In genomic region chr14:92748259-92749016, GRCh38 we compare ENCODE assay signal across 8 cellular contexts.
DNase-seq lines count a peak whose midpoint lies in the region; FAIRE-seq and TF ChIP-seq lines count a peak whose summit lies in the region.

Gene LGMN (minus strand): TSS chr14:92748627. CDS start chr14:92732786, 15,841 bp downstream.

- no peaks in the 10 kb centered on the region for H3K9me3 Mint-ChIP-seq in nephron

- DNase-seq in COLO829 (ENCODE audit: low spot score), result peak; percentile 93
- DNase-seq in GM20000 (ENCODE audit: low spot score), result peak; percentile 89
- DNase-seq in HTR-8/SVneo (ENCODE audit: insufficient read length, low spot score), result peak; percentile 97
- peak; percentile 93 for DNase-seq in RKO (ENCODE audit: low spot score)
- DNase-seq in activated gamma-delta T cell treated with anti-CD3 and anti-CD28 coated beads, Interleukin-2, amount 50 U/mL, for 16 hours (ENCODE audit: low read depth), result peak; percentile 57
- peak; percentile 82 for DNase-seq in fibroblast of the conjunctiva (ENCODE audit: low read depth)
- DNase-seq in stimulated activated naive CD4-positive, alpha-beta T cell treated with Interleukin-2 at 50 U/mL for 16 hours (lab: John Stamatoyannopoulos, UW), result peak; percentile 78

- no peak for TF ChIP-seq CTCF in GM20000 (IDR thresholded peaks at IDR 0.05; ENCODE audit: extremely low read depth, missing control alignments)
- no peak for TF ChIP-seq CTCF in nephron (IDR thresholded peaks at IDR 0.05; ENCODE audit: unreplicated experiment in 3 of 3)

- peak; percentile 97 for FAIRE-seq in HTR-8/SVneo (lab: Jason Lieb, UNC)

- H3K27ac Mint-ChIP-seq in nephron, result peak within 1 kb of the TSS; percentile 3 to 78 (median 68)

- H3K4me1 Mint-ChIP-seq in nephron, result peaks cover 6% of the 10 kb centered on the region

- H3K36me3 Mint-ChIP-seq in nephron (ENCODE audit: low read depth), result peaks cover 4% of the 10 kb centered on the region

- H3K4me3 Mint-ChIP-seq in nephron, result peak within 1 kb of the TSS; percentile 92 to 93 (median 93)

- H3K27me3 Mint-ChIP-seq in nephron (ENCODE audit: low read depth), result peaks cover 4% of the 10 kb centered on the region

Comparison
In these comparisons a context has a peak if more than half of its experiments do, and no peak if none do; other contexts are left out.
1. Peak in every context shown above with its lines: DNase-seq.